8 cellular contexts compared by ENCODE assay signal in the genomic region with DNA sequence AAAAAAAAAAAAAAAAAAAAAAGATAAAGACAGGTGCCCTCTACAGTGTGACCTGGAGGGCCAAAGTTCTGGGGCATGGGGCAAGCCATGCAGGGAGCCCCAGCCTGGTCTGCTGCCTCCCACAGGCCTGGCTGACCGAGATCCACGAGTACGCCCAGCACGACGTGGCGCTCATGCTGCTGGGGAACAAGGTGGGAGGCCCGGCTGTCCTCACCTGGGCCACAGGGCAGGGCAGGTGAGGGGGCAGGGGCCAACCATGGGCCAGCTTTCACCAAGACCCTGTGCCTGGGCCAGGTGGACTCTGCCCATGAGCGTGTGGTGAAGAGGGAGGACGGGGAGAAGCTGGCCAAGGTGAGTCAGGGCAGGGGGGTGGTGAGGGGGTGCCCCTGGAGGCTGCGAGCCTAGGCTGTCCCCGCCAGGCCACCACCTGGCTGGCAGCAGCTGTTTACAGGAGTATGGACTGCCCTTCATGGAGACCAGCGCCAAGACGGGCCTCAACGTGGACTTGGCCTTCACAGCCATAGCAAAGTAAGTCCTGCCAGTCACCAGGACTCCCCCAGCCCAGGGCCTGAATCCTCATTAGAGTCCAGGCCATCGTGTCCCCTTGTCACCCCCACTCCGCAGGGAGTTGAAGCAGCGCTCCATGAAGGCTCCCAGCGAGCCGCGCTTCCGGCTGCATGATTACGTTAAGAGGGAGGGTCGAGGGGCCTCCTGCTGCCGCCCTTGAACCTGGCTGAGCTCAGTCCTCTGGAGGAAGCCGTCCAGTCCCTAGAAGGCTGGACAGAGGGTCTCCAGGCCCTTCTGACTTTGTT. TPM values are rescaled to one million over a fixed set of nuclear protein-coding genes. Genes with fewer than 3 reads are reported as not detected.
DNase-seq lines count a peak whose midpoint lies in the region; ATAC-seq and TF ChIP-seq lines count a peak whose summit lies in the region.

No MANE protein-coding gene starts in this region.

- CTCF ChIA-PET in activated naive CD4-positive, alpha-beta T cell treated with anti-CD3 and anti-CD28 coated beads, Interleukin-2, amount 10 ng/mL, durations not matched to agents 7 days and 5 days (lab: Charles Lee), result interaction anchor here (1.3 kb wide), 2 partner anchors 12 to 17 kb away, joined by 4 to 6 read pairs; partner anchors contain the start of gene PKD1

- H2AFZ ChIP-seq in KMS-11 (ENCODE audit: low read depth), result no peak overlapping the region

- peak overlapping the region; percentile 67 for H3K27ac Mint-ChIP-seq in activated naive CD4-positive, alpha-beta T cell treated with anti-CD3 and anti-CD28 coated beads, Interleukin-2, amount 10 ng/mL, durations not matched to agents 7 days and 5 days
- peak overlapping the region in 2 of 6 donors; percentile 7 to 72 for H3K27ac Mint-ChIP-seq in immature natural killer cell

- H3K9ac ChIP-seq in KMS-11, result peak overlapping the region; percentile 96

- H3K9me2 ChIP-seq in DOHH2 (replicated peaks; ENCODE audit: control insufficient read depth, low read length), result no peaks in the 10 kb centered on the region

- peaks cover 59% of the 10 kb centered on the region for H3F3A ChIP-seq in DOHH2 (ENCODE audit: control insufficient read depth, insufficient read depth)

- no peak for ATAC-seq in stimulated activated naive CD8-positive, alpha-beta T cell treated with anti-CD3 and anti-CD28 coated beads, Interleukin-15, Interleukin-2, amounts not matched to agents 100 U/mL and 50 U/mL, for 24 hours
- ATAC-seq in HG02623 (IDR thresholded peaks at IDR 0.05; ENCODE audit: unreplicated experiment) (no peak), GM21381 (IDR thresholded peaks at IDR 0.05; ENCODE audit: unreplicated experiment) (no peak)

- no peak for DNase-seq in activated naive CD4-positive, alpha-beta T cell treated with anti-CD3 and anti-CD28 coated beads, Interleukin-2, amount 10 ng/mL, durations not matched to agents 7 days and 5 days
- DNase-seq in immature natural killer cell, result no peak
- DNase-seq in stimulated activated naive CD8-positive, alpha-beta T cell treated with anti-CD3 and anti-CD28 coated beads, Interleukin-15, Interleukin-2, amounts not matched to agents 100 U/mL and 50 U/mL, for 24 hours, result peak; percentile 53
- no peak for DNase-seq in NCI-H510A treated with DMSO at 0.1 percent for 48 hours (lab: John Stamatoyannopoulos, UW)

- H3K9me3 ChIP-seq in DOHH2 (ENCODE audit: control insufficient read depth, insufficient read depth, low read length), result no peaks in the 10 kb centered on the region

- peak; percentile 40 for TF ChIP-seq CTCF in DOHH2 (IDR thresholded peaks at IDR 0.05; ENCODE audit: low read depth, low read length, poor library complexity, severe bottlenecking)
- TF ChIP-seq CTCF in KMS-11 (conservative IDR thresholded peaks at IDR 0.05; ENCODE audit: low read depth, low read length), result no peak

- H3K4me3 Mint-ChIP-seq in activated naive CD4-positive, alpha-beta T cell treated with anti-CD3 and anti-CD28 coated beads, Interleukin-2, amount 10 ng/mL, durations not matched to agents 7 days and 5 days, result peak overlapping the region; percentile 75
- H3K4me3 Mint-ChIP-seq in immature natural killer cell, result peak overlapping the region; percentile 74 to 89 (median 81)

- H3K9me3 Mint-ChIP-seq in activated naive CD4-positive, alpha-beta T cell treated with anti-CD3 and anti-CD28 coated beads, Interleukin-2, amount 10 ng/mL, durations not matched to agents 7 days and 5 days, result no peaks in the 10 kb centered on the region
- H3K9me3 Mint-ChIP-seq in immature natural killer cell, result no peaks in the 10 kb centered on the region

- peaks cover 56% of the 10 kb centered on the region for H3K4me1 Mint-ChIP-seq in activated naive CD4-positive, alpha-beta T cell treated with anti-CD3 and anti-CD28 coated beads, Interleukin-2, amount 10 ng/mL, durations not matched to agents 7 days and 5 days
- peaks cover 43 to 46% of the 10 kb centered on the region in 2 donors for H3K4me1 Mint-ChIP-seq in immature natural killer cell

- H3K4me3 ChIP-seq in DOHH2 (ENCODE audit: low read length) (peak overlapping the region; percentile 99), KMS-11 (IDR thresholded peaks at IDR 0.05; ENCODE audit: insufficient read depth, low read depth, low read length) (no peak overlapping the region)

- H3K36me3 Mint-ChIP-seq in activated naive CD4-positive, alpha-beta T cell treated with anti-CD3 and anti-CD28 coated beads, Interleukin-2, amount 10 ng/mL, durations not matched to agents 7 days and 5 days, result peaks cover 18% of the 10 kb centered on the region
- H3K36me3 Mint-ChIP-seq in immature natural killer cell, result no peaks in the 10 kb centered on the region

- peaks cover 21% of the 10 kb centered on the region for H3K27me3 Mint-ChIP-seq in activated naive CD4-positive, alpha-beta T cell treated with anti-CD3 and anti-CD28 coated beads, Interleukin-2, amount 10 ng/mL, durations not matched to agents 7 days and 5 days
- H3K27me3 Mint-ChIP-seq in immature natural killer cell (ENCODE audit: low read depth in 3 of 3), result peaks cover 5 to 12% (median 9%) of the 10 kb centered on the region in 3 donors

- H3K27me3 ChIP-seq in DOHH2 (ENCODE audit: control insufficient read depth, low read length) (peaks cover 10% of the 10 kb centered on the region; the same call in 1 of the 2 replicates), KMS-11 (ENCODE audit: insufficient read depth, low read depth) (no peaks in the 10 kb centered on the region)

- H4K20me1 ChIP-seq in DOHH2 (ENCODE audit: control insufficient read depth, insufficient read depth, low read depth, low read length), result peaks cover 28% of the 10 kb centered on the region
- peaks cover 33% of the 10 kb centered on the region for H4K20me1 ChIP-seq in KMS-11 (ENCODE audit: insufficient read depth)

- peak overlapping the region; percentile 81 for H3K4me2 ChIP-seq in DOHH2 (ENCODE audit: low read length)
- H3K4me2 ChIP-seq in KMS-11, result peak overlapping the region; percentile 98

- H3K36me3 ChIP-seq in DOHH2 (ENCODE audit: control insufficient read depth, low read length) (peaks cover 52% of the 10 kb centered on the region), KMS-11 (ENCODE audit: insufficient read depth) (peaks cover 7% of the 10 kb centered on the region; the same call in 1 of the 2 replicates)

- peaks cover 71% of the 10 kb centered on the region for H3K4me1 ChIP-seq in DOHH2 (ENCODE audit: control insufficient read depth, low read length)
- peaks cover 64% of the 10 kb centered on the region for H3K4me1 ChIP-seq in KMS-11 (ENCODE audit: low read depth, poor library complexity, severe bottlenecking)

- H3K27ac ChIP-seq in DOHH2 (ENCODE audit: low read depth, low read length) (peak overlapping the region; percentile 93), KMS-11 (peak overlapping the region; percentile 78; the same call in 1 of the 2 replicates)

- H3K79me2 ChIP-seq in DOHH2 (ENCODE audit: control insufficient read depth, low read length) (peaks cover 54% of the 10 kb centered on the region), KMS-11 (ENCODE audit: insufficient read depth, low read depth) (peaks cover 46% of the 10 kb centered on the region)

RNA-seq across cellular contexts. Expression of gene TRAF7, which starts 2.7 kb away (rescaled TPM):
- polyA plus RNA-seq in immature natural killer cell, result 1 to 10 TPM; 5.2 to 6.9 (median 5.6) TPM

RNA-seq across cellular contexts. Expression of gene RAB26, which starts 4.5 kb away (rescaled TPM):
- 1 to 10 TPM in 1 of 3 donors, under 1 TPM in 1, not detected in 1; 0.34 to 1.4 TPM for polyA plus RNA-seq in immature natural killer cell

RNA-seq across cellular contexts. Expression of gene PKD1, which starts 17.2 kb away (rescaled TPM):
- polyA plus RNA-seq in immature natural killer cell, result 1 to 10 TPM; 2.7 to 6.7 (median 2.8) TPM

RNA-seq across cellular contexts. Expression of gene CASKIN1, which starts 43.5 kb away (rescaled TPM):
- not detected for polyA plus RNA-seq in immature natural killer cell

RNA-seq across cellular contexts. Expression of gene MLST8, which starts 52.4 kb away (rescaled TPM):
- polyA plus RNA-seq in immature natural killer cell, result 10 to 100 TPM; 22.5 to 39.1 (median 36.9) TPM
